ENCODE assay signal across 21 cellular contexts in genomic region chr4:55633903-55634302, GRCh38. TPM values are rescaled to one million over a fixed set of nuclear protein-coding genes. Genes with fewer than 3 reads are reported as not detected.
DNase-seq lines count a peak whose midpoint lies in the region; ATAC-seq, FAIRE-seq and TF ChIP-seq lines count a peak whose summit lies in the region.
"Had no signal": no experiment of that assay in that cellular context is flagged by ENCODE, and none has a peak within 500 bp of the region (broad histone marks: within the 10 kb centered on the region; RNA-seq: fewer than 3 reads in every experiment).

No MANE protein-coding gene starts in this region.

- 2% methylated on average over 6 of the region's 6 CpGs for WGBS in K562 (ENCODE audit: insufficient coverage, low coverage, missing lambda C conversion rate)
- WGBS in mesendoderm (ENCODE audit: extremely low coverage, insufficient coverage, low lambda C conversion rate): no CpG with 5 or more reads among the region's 6 CpGs

- no peak for DNase-seq in HCT116 (ENCODE audit: low read depth, low spot score)
- DNase-seq in K562 (ENCODE audit: extremely low read depth in 1 of 4, low spot score in 3 of 4): peak in 3 of 4 experiments; percentile 31 to 41 (median 34)
- peak; percentile 41 for DNase-seq in mesendoderm
- DNase-seq in urothelium cell line (ENCODE audit: low spot score): no peak
- DNase-seq in left colon: no peak
- DNase-seq in GDM1 (lab: John Stamatoyannopoulos, UW): no peak
- no peak for DNase-seq in SKM-1 treated with dmso at 0.1 percent for 144 hours (lab: John Stamatoyannopoulos, UW; ENCODE audit: unreplicated experiment)
- DNase-seq: IMR-90, NCI-H1105 treated with DMSO at 0.1 percent for 48 hours, NCI-H2029 treated with DMSO at 0.1 percent for 48 hours, NCI-H226, NCI-H510A treated with DMSO at 0.1 percent for 48 hours, NCI-H82, Peyer's patch had no signal

- H2BK15ac ChIP-seq in mesendoderm (replicated peaks; ENCODE audit: low read depth): no peak overlapping the region

- H3K9ac ChIP-seq in HCT116 (ENCODE audit: low read length) (no peak overlapping the region), K562 (ENCODE audit: insufficient read depth in 1 of 2, low read depth in 2 of 2, low read length in 2 of 2) (peak overlapping the region in 1 of 2 experiments; percentile 79; a peak in 2 of 4 replicates), mesendoderm (ENCODE audit: low read length) (no peak overlapping the region)

- H3K4me2 ChIP-seq in HCT116 (ENCODE audit: low read length) (peak overlapping the region; percentile 88; the same call in 1 of the 2 replicates), K562 (ENCODE audit: insufficient read depth, low read length) (peak overlapping the region; percentile 94), mesendoderm (ENCODE audit: low read length) (no peak overlapping the region)

- no peaks in the 10 kb centered on the region for H3K36me3 ChIP-seq in HCT116 (ENCODE audit: control insufficient read depth in 1 of 2, insufficient read depth in 2 of 2, low read length in 2 of 2)
- peaks cover 49% of the 10 kb centered on the region for H3K36me3 ChIP-seq in K562 (ENCODE audit: control insufficient read depth, insufficient read depth, low read length)
- no peaks in the 10 kb centered on the region for H3K36me3 ChIP-seq in mesendoderm (ENCODE audit: control insufficient read depth, insufficient read depth, low read length)
- H3K36me3 ChIP-seq: Peyer's patch had no signal

- H3K4ac ChIP-seq in mesendoderm (ENCODE audit: low read depth, low read length): no peak overlapping the region

- no peak overlapping the region for H2BK120ac ChIP-seq in mesendoderm (ENCODE audit: low read depth, low read length)

- H2BK5ac ChIP-seq in mesendoderm (ENCODE audit: low read length): no peak overlapping the region

- no peak overlapping the region for H3K56ac ChIP-seq in mesendoderm (ENCODE audit: low read length)

- no peaks in the 10 kb centered on the region for H4K20me1 ChIP-seq in HCT116 (ENCODE audit: insufficient read depth)
- no peaks in the 10 kb centered on the region for H4K20me1 ChIP-seq in K562 (replicated peaks; ENCODE audit: control insufficient read depth, insufficient read depth, low read length)

- H3K79me2 ChIP-seq in HCT116 (ENCODE audit: insufficient read depth, low read length) (peaks cover 63% of the 10 kb centered on the region), K562 (ENCODE audit: control insufficient read depth, insufficient read depth, low read length) (peaks cover 82% of the 10 kb centered on the region), mesendoderm (ENCODE audit: control insufficient read depth, insufficient read depth, low read length) (no peaks in the 10 kb centered on the region)

- RAD21 ChIA-PET in HCT116 (lab: Charles Lee; ENCODE audit: low non-redundant PET in 1 of 2, low total read pairs in 2 of 2, uncharacterized antibody in 2 of 2, unreplicated experiment in 2 of 2): no interaction called here

- H2AFZ ChIP-seq in HCT116 (ENCODE audit: low read depth, low read length, poor library complexity, severe bottlenecking): no peak overlapping the region
- H2AFZ ChIP-seq in K562 (ENCODE audit: low read depth, low read length): no peak overlapping the region

- H3K18ac ChIP-seq in mesendoderm (ENCODE audit: low read length): no peak overlapping the region

- in situ Hi-C loops in K562 (cut with MboI): loop anchor here (5.0 kb wide), 1 partner anchor 98 kb away; no protein-coding TSS in a partner anchor

- H3K9me3 ChIP-seq in HCT116 (ENCODE audit: control insufficient read depth in 1 of 2, insufficient read depth in 1 of 2, low read depth in 1 of 2, low read length in 2 of 2) (no peaks in the 10 kb centered on the region), K562 (replicated peaks; ENCODE audit: control insufficient read depth, insufficient read depth, low read depth, low read length) (no peaks in the 10 kb centered on the region)
- H3K9me3 ChIP-seq: HAP-1, Peyer's patch had no signal

- TF ChIP-seq POLR2A in HCT116 (IDR thresholded peaks at IDR 0.05; ENCODE audit: borderline replicate concordance, extremely low read depth, insufficient read depth, insufficient read length) (no peak), K562 (conservative IDR thresholded peaks at IDR 0.05) (no peak)

- H3K79me1 ChIP-seq in mesendoderm (ENCODE audit: low read length): no peaks in the 10 kb centered on the region

- H4K8ac ChIP-seq in mesendoderm (ENCODE audit: low read depth, low read length): no peak overlapping the region

- no peak for TF ChIP-seq EP300 in K562 (IDR thresholded peaks at IDR 0.05; ENCODE audit: low read length)

- intact Hi-C loops in HCT116 (cut with micrococcal nuclease) (loop anchor here (10.0 kb wide), 2 partner anchors 89 to 289 kb away; partner anchors contain the start of genes CLOCK and SRD5A3), K562 (cut with micrococcal nuclease) (loop anchor here (5.0 to 10.0 kb wide), 3 partner anchors 199 to 289 kb away; partner anchors contain the start of genes SRD5A3 and TMEM165), left colon (cut with DNase I, micrococcal nuclease) (no loop called here)

- CTCF ChIA-PET in HCT116 (lab: Charles Lee): no interaction called here
- CTCF ChIA-PET in K562 (lab: Yijun Ruan, JAX; ENCODE audit: low intra/inter-chr PET ratio): no interaction called here

- H3K9me2 ChIP-seq in HCT116 (ENCODE audit: insufficient read depth): no peaks in the 10 kb centered on the region

- POLR2A ChIA-PET in HCT116 (lab: Charles Lee): no interaction called here
- POLR2A ChIA-PET in K562 (lab: Yijun Ruan, JAX): interaction anchor here (2.4 kb wide), 1 partner anchor 100 kb away, joined by 8 read pairs; no protein-coding TSS in a partner anchor

- BruUV-seq in HCT116 (replicated peaks; lab: Mats Ljungman, UMichigan) (no TSS peak), K562 (replicated peaks; lab: Mats Ljungman, UMichigan) (no TSS peak)

- no peaks in the 10 kb centered on the region for H3K9me1 ChIP-seq in K562 (ENCODE audit: control insufficient read depth, insufficient read depth, low read length)

- H3K4me3 ChIP-seq in HCT116 (replicated peaks in 1 of 2; ENCODE audit: low read depth in 1 of 2, low read length in 2 of 2): no peak overlapping the region
- peak overlapping the region; percentile 90 for H3K4me3 ChIP-seq in K562
- no peak overlapping the region for H3K4me3 ChIP-seq in mesendoderm (ENCODE audit: low read length)
- H3K4me3 ChIP-seq: GM12878, Peyer's patch had no signal

- H4K5ac ChIP-seq in mesendoderm (ENCODE audit: low read length): no peak overlapping the region

- peaks cover 22 to 34% of the 10 kb centered on the region in 2 experiments for H3K4me1 ChIP-seq in HCT116 (ENCODE audit: control insufficient read depth in 1 of 2, insufficient read depth in 2 of 2, low read length in 2 of 2)
- peaks cover 12 to 17% of the 10 kb centered on the region in 2 experiments for H3K4me1 ChIP-seq in K562 (replicated peaks in 1 of 2; ENCODE audit: control insufficient read depth in 2 of 2, insufficient read depth in 2 of 2, low read length in 2 of 2)
- peaks cover 8% of the 10 kb centered on the region for H3K4me1 ChIP-seq in mesendoderm (ENCODE audit: control insufficient read depth, low read depth, low read length)

- no peaks in the 10 kb centered on the region for H3K27me3 ChIP-seq in HCT116 (ENCODE audit: insufficient read depth, low read length)
- H3K27me3 ChIP-seq in K562 (ENCODE audit: control insufficient read depth in 2 of 2, insufficient read depth in 2 of 2, low read length in 2 of 2): no peaks in the 10 kb centered on the region
- H3K27me3 ChIP-seq in mesendoderm (ENCODE audit: insufficient read depth, low read length, poor library complexity): no peaks in the 10 kb centered on the region

- TF ChIP-seq CTCF in HCT116 (IDR thresholded peaks at IDR 0.05 in 2 of 3, conservative IDR thresholded peaks at IDR 0.05 in 1 of 3; ENCODE audit: borderline replicate concordance in 1 of 3, insufficient read depth in 1 of 3, low read depth in 2 of 3, low read length in 2 of 3) (no peak), K562 (IDR thresholded peaks at IDR 0.05 in 2 of 3, conservative IDR thresholded peaks at IDR 0.05 in 1 of 3; ENCODE audit: insufficient read depth in 2 of 3, low read depth in 1 of 3, low read length in 3 of 3) (no peak)

- no peak overlapping the region for H2AK5ac ChIP-seq in mesendoderm (ENCODE audit: low read length)

- FAIRE-seq in K562 (lab: Jason Lieb, UNC) (no peak), urothelium cell line (lab: Jason Lieb, UNC) (peak; percentile 30)
- FAIRE-seq: A204.1, GM12878, HTR-8/SVneo had no signal

- TF ChIP-seq RAD21 in HCT116 (IDR thresholded peaks at IDR 0.05; ENCODE audit: low read depth) (no peak), K562 (CRISPR knock-in tag; conservative IDR thresholded peaks at IDR 0.05 in 1 of 2, IDR thresholded peaks at IDR 0.05 in 1 of 2) (no peak)

- no peak overlapping the region for H3K23ac ChIP-seq in mesendoderm (ENCODE audit: low read length)

- H3K27ac ChIP-seq in HCT116 (ENCODE audit: low read depth, low read length) (no peak overlapping the region), K562 (ENCODE audit: extremely low read depth, low read depth, low read length) (peak overlapping the region; percentile 96), mesendoderm (ENCODE audit: low read depth, low read length) (no peak overlapping the region)
- H3K27ac ChIP-seq: C4-2B, Peyer's patch had no signal

- ATAC-seq in HCT116: no peak
- no peak for ATAC-seq in K562
- ATAC-seq in left colon: no peak
- ATAC-seq: GM12878, SK-N-SH treated with all-trans-retinoic acid at 6 μM for 48 hours had no signal

RNA-seq across cellular contexts. Expression of gene NMU, which starts 2.2 kb away (rescaled TPM):
- total RNA-seq in HCT116 (2021; ENCODE audit: unreplicated experiment) (81.1 TPM), K562 (2014; rRNA removed) (729 and 858 TPM in 2 replicates), K562 (2014; rRNA removed; fragmentation: Illumina TruSeq; extraction: Trizol) (572 and 588 TPM in 2 replicates), K562 (2015; rRNA removed; fragmentation: Illumina TruSeq; extraction: Trizol) (669 and 688 TPM in 2 replicates), K562 (2021) (599 and 701 TPM in 2 replicates), left colon (under 1 TPM; 0.42 to 0.67 TPM)
- 49.3 and 75.4 TPM in 2 replicates for polyA plus RNA-seq in HCT116 (2012)
- total RNA-seq in K562 (2011; cell fraction: chromatin; rRNA removed; ENCODE audit: low replicate concordance): 223 and 382 TPM in 2 replicates
- 406 and 459 TPM in 2 replicates for total RNA-seq in K562 (2011; cell fraction: nucleolus; rRNA removed)
- total RNA-seq in K562 (2011; cell fraction: nucleoplasm; rRNA removed): 370 and 443 TPM in 2 replicates
- polyA plus RNA-seq in K562 (2011; rRNA removed) (370 and 846 TPM in 2 replicates), K562 (2014; fragmentation: Illumina TruSeq; extraction: Trizol) (277 and 298 TPM in 2 replicates), K562 (2014; fragmentation: Nextera tagmentation; extraction: Ambion mirVana) (100 to 1,000 TPM in 1 of 2 experiments, 10 to 100 TPM in 1; 73.8 to 122 TPM), K562 (2014; rRNA removed) (651 and 703 TPM in 2 replicates)
- 421 and 1,101 TPM in 2 replicates for polyA plus RNA-seq in K562 (2011; cell fraction: cytosol; rRNA removed)
- 101 and 161 TPM in 2 replicates for polyA plus RNA-seq in K562 (2011; cell fraction: nucleus; rRNA removed)
- 641 and 718 TPM in 2 replicates for polyA plus RNA-seq in K562 (2012)
- polyA minus RNA-seq in K562 (2011; rRNA and poly(A)+ RNA removed): 154 and 306 TPM in 2 replicates
- 156 and 358 TPM in 2 replicates for polyA minus RNA-seq in K562 (2011; cell fraction: cytosol; rRNA and poly(A)+ RNA removed)
- polyA minus RNA-seq in K562 (2011; cell fraction: nucleus; rRNA and poly(A)+ RNA removed): 48.4 and 107 TPM in 2 replicates
- 12.9 TPM for polyA plus RNA-seq in mesendoderm (2013, experiment 1 of 2)
- polyA plus RNA-seq in mesendoderm (2013, experiment 2 of 2): 13.7 TPM
- total RNA-seq: GM12878, IMR-90, OCI-LY7, Peyer's patch had no signal
- polyA plus RNA-seq: IMR-90 had no signal

RNA-seq across cellular contexts. Expression of gene PDCL2, which starts 41.9 kb away (rescaled TPM):
- total RNA-seq in HCT116 (2021; ENCODE audit: unreplicated experiment) (0.47 TPM), K562 (2014; rRNA removed) (0.37 and 2.0 TPM in 2 replicates), K562 (2014; rRNA removed; fragmentation: Illumina TruSeq; extraction: Trizol) (1.8 and 1.9 TPM in 2 replicates), K562 (2015; rRNA removed; fragmentation: Illumina TruSeq; extraction: Trizol) (1.5 and 2.5 TPM in 2 replicates), K562 (2021) (1.2 and 1.7 TPM in 2 replicates), left colon (not detected)
- polyA plus RNA-seq in HCT116 (2012): 0.09 TPM in 1 of 2 replicates, not detected in the other
- 2.7 TPM in 1 of 2 replicates, not detected in the other for total RNA-seq in K562 (2011; cell fraction: chromatin; rRNA removed; ENCODE audit: low replicate concordance)
- not detected in 2 replicates for total RNA-seq in K562 (2011; cell fraction: nucleolus; rRNA removed)
- total RNA-seq in K562 (2011; cell fraction: nucleoplasm; rRNA removed): not detected in 2 replicates
- polyA plus RNA-seq in K562 (2011; rRNA removed) (0.49 and 1.4 TPM in 2 replicates), K562 (2014; fragmentation: Illumina TruSeq; extraction: Trizol) (0.62 and 0.97 TPM in 2 replicates), K562 (2014; fragmentation: Nextera tagmentation; extraction: Ambion mirVana) (under 1 TPM; 0.62 to 0.87 TPM), K562 (2014; rRNA removed) (0.73 and 1.7 TPM in 2 replicates)
- 0.16 TPM in 1 of 2 replicates, not detected in the other for polyA plus RNA-seq in K562 (2011; cell fraction: cytosol; rRNA removed)
- polyA plus RNA-seq in K562 (2011; cell fraction: nucleus; rRNA removed): 0.37 and 0.70 TPM in 2 replicates
- polyA plus RNA-seq in K562 (2012): 0.79 and 1.2 TPM in 2 replicates
- 0.57 and 0.60 TPM in 2 replicates for polyA minus RNA-seq in K562 (2011; rRNA and poly(A)+ RNA removed)
- polyA minus RNA-seq in K562 (2011; cell fraction: cytosol; rRNA and poly(A)+ RNA removed): not detected in 2 replicates
- polyA minus RNA-seq in K562 (2011; cell fraction: nucleus; rRNA and poly(A)+ RNA removed): 0.67 and 1.00 TPM in 2 replicates
- 0.14 TPM for polyA plus RNA-seq in mesendoderm (2013, experiment 1 of 2)
- 0.04 TPM for polyA plus RNA-seq in mesendoderm (2013, experiment 2 of 2)
- total RNA-seq: GM12878, IMR-90, OCI-LY7, Peyer's patch had no signal
- polyA plus RNA-seq: GM12878, IMR-90 had no signal

Comparison
In these comparisons a context has a peak if more than half of its experiments do, and no peak if none do; other contexts are left out.
1. DNase-seq: peak in K562 (3 of 4) and mesendoderm (single experiment); none in HCT116 (single experiment), urothelium cell line (single experiment), left colon (0 of 2), GDM1 (single experiment) and SKM-1 treated with dmso at 0.1 percent for 144 hours (single experiment).
2. RNA of gene NMU, which starts 2.2 kb away (total RNA-seq): 223 to 858 TPM in K562 and 81.1 TPM in HCT116 (single experiment); 0.42 to 0.67 TPM in left colon; every median in the first group is over 10 times any median in the second.
3. intact Hi-C loops: an anchor here in HCT116 (10.0 kb wide) and K562 (5.0 to 10.0 kb wide); none called in left colon.
4. Of the 22 proteins assayed by ChIP-seq in both K562 and HCT116: peak only in K562: CEBPB and POLR2AphosphoS5; only in HCT116: none; in both: none; in neither: 18; mixed calls (peak in some experiments, not most) for 2.